ENCODE assay signal across 22 cellular contexts in genomic region chr6:39396854-39397253, GRCh38.
DNase-seq lines count a peak whose midpoint lies in the region.
"Had no signal": no experiment of that assay in that cellular context is flagged by ENCODE, and none has a peak within 500 bp of the region (broad histone marks: within the 10 kb centered on the region; RNA-seq: fewer than 3 reads in every experiment).

No MANE protein-coding gene starts in this region.

- DNase-seq in globus pallidus (ENCODE audit: low spot score) (peak; percentile 54), NCI-H1436 treated with DMSO at 0.1 percent for 48 hours (lab: John Stamatoyannopoulos, UW) (no peak)
- DNase-seq: 8988T; ACHN; AML-193; BE2C; C1 segment of cervical spinal cord; Caco-2; Calu3; CD4-positive, alpha-beta memory T cell; CD4-positive, alpha-beta T cell; CD4-positive, CD25-positive, alpha-beta regulatory T cell; CD8-positive, alpha-beta memory T cell; CD8-positive, alpha-beta T cell; COR-L47; DMS 273 treated with DMSO at 0.1 percent for 48 hours; DMS153; DMS53; DMS79; DMS79 treated with DMSO at 0.1 percent for 48 hours; DND-41; EL had no signal
